Comparison of ENCODE assay signal across 16 cellular contexts in genomic region chr3:194585880-194586281, GRCh38. TPM values are rescaled to one million over a fixed set of nuclear protein-coding genes. Genes with fewer than 3 reads are reported as not detected.
DNase-seq lines count a peak whose midpoint lies in the region; ATAC-seq and TF ChIP-seq lines count a peak whose summit lies in the region.
"Had no signal": no experiment of that assay in that cellular context is flagged by ENCODE, and none has a peak within 500 bp of the region (broad histone marks: within the 10 kb centered on the region; RNA-seq: fewer than 3 reads in every experiment).

No MANE protein-coding gene starts in this region.

- no peak for ATAC-seq in naive B cell (ENCODE audit: low read depth in 2 of 2)
- ATAC-seq in thoracic aorta (ENCODE audit: insufficient number of reproducible peaks, low FRiP score, low read depth) = no peak
- ATAC-seq in GM21515 (IDR thresholded peaks at IDR 0.05; ENCODE audit: unreplicated experiment) = no peak
- ATAC-seq: heart left ventricle had no signal

- H3K36me3 Mint-ChIP-seq in activated naive CD8-positive, alpha-beta T cell = peaks cover 6% of the 10 kb centered on the region
- peaks cover 29% of the 10 kb centered on the region for H3K36me3 Mint-ChIP-seq in activated naive CD8-positive, alpha-beta T cell treated with anti-CD3 and anti-CD28 coated beads for 36 hours
- H3K36me3 Mint-ChIP-seq in naive B cell = no peaks in the 10 kb centered on the region

- H3K4me1 Mint-ChIP-seq in activated naive CD8-positive, alpha-beta T cell (ENCODE audit: low read depth) = peaks cover 18% of the 10 kb centered on the region
- peaks cover 12% of the 10 kb centered on the region for H3K4me1 Mint-ChIP-seq in activated naive CD8-positive, alpha-beta T cell treated with anti-CD3 and anti-CD28 coated beads for 36 hours
- peaks cover 9 to 21% (median 16%) of the 10 kb centered on the region in 3 donors for H3K4me1 Mint-ChIP-seq in naive B cell

- no peaks in the 10 kb centered on the region for H3K27me3 ChIP-seq in thoracic aorta (replicated peaks; ENCODE audit: insufficient read depth)
- H3K27me3 ChIP-seq: colonic mucosa, heart left ventricle, testis had no signal

- no peaks in the 10 kb centered on the region for H3K9me3 ChIP-seq in thoracic aorta
- H3K9me3 ChIP-seq: colonic mucosa, heart left ventricle, testis had no signal

- no peaks in the 10 kb centered on the region for H3K27me3 Mint-ChIP-seq in activated naive CD8-positive, alpha-beta T cell
- H3K27me3 Mint-ChIP-seq in activated naive CD8-positive, alpha-beta T cell treated with anti-CD3 and anti-CD28 coated beads for 36 hours = no peaks in the 10 kb centered on the region
- no peaks in the 10 kb centered on the region for H3K27me3 Mint-ChIP-seq in naive B cell

- H3K36me3 ChIP-seq in thoracic aorta = no peaks in the 10 kb centered on the region
- H3K36me3 ChIP-seq: colonic mucosa had no signal

- peak overlapping the region; percentile 11 for H3K27ac Mint-ChIP-seq in activated naive CD8-positive, alpha-beta T cell
- H3K27ac Mint-ChIP-seq in activated naive CD8-positive, alpha-beta T cell treated with anti-CD3 and anti-CD28 coated beads for 36 hours = no peak overlapping the region
- H3K27ac Mint-ChIP-seq in naive B cell = peak overlapping the region in 2 of 6 donors; percentile 38 to 90

- H3K9me3 Mint-ChIP-seq in activated naive CD8-positive, alpha-beta T cell (ENCODE audit: low read depth) = peaks cover 10% of the 10 kb centered on the region
- peaks cover 13% of the 10 kb centered on the region for H3K9me3 Mint-ChIP-seq in activated naive CD8-positive, alpha-beta T cell treated with anti-CD3 and anti-CD28 coated beads for 36 hours
- H3K9me3 Mint-ChIP-seq in naive B cell = peaks cover 0 to 9% (median 7%) of the 10 kb centered on the region in 7 donors

- no peak for DNase-seq in activated naive CD8-positive, alpha-beta T cell treated with anti-CD3 and anti-CD28 coated beads for 36 hours
- DNase-seq in naive B cell = no peak
- DNase-seq in thoracic aorta (ENCODE audit: low spot score) = no peak
- DNase-seq in NCI-H69 (lab: John Stamatoyannopoulos, UW) = no peak
- no peak for DNase-seq in NCI-H2107 (lab: John Stamatoyannopoulos, UW)
- DNase-seq: Calu3, colonic mucosa, erythroblast, heart left ventricle, NCI-H2029, NCI-H748 treated with DMSO at 0.1 percent for 48 hours, SW 1271, testis had no signal

- no peak overlapping the region for H3K4me3 ChIP-seq in thoracic aorta
- H3K4me3 ChIP-seq: colonic mucosa, heart left ventricle, testis had no signal

- H3K27ac ChIP-seq in angular gyrus (ENCODE audit: low read depth, low read length) = peak overlapping the region; percentile 62
- peak overlapping the region; percentile 22 to 82 for H3K27ac ChIP-seq in thoracic aorta
- H3K27ac ChIP-seq: colonic mucosa, testis had no signal

- peaks cover 15 to 34% of the 10 kb centered on the region in 2 donors for H3K4me1 ChIP-seq in thoracic aorta (ENCODE audit: control insufficient read depth in 1 of 2, low read depth in 2 of 2)
- H3K4me1 ChIP-seq: colonic mucosa had no signal

- peak overlapping the region; percentile 28 for H3K4me3 Mint-ChIP-seq in activated naive CD8-positive, alpha-beta T cell
- no peak overlapping the region for H3K4me3 Mint-ChIP-seq in activated naive CD8-positive, alpha-beta T cell treated with anti-CD3 and anti-CD28 coated beads for 36 hours
- peak overlapping the region in 5 of 8 donors; percentile 10 to 95 (median 68) for H3K4me3 Mint-ChIP-seq in naive B cell

- TF ChIP-seq CTCF in thoracic aorta (IDR thresholded peaks at IDR 0.05) = no peak

RNA-seq across cellular contexts. Expression of gene TMEM44, which starts 47.3 kb away (rescaled TPM):
- 1 to 10 TPM; 3.0 to 4.4 TPM for total RNA-seq in activated naive CD8-positive, alpha-beta T cell treated with anti-CD3 and anti-CD28 coated beads for 36 hours
- 1 to 10 TPM in 2 of 6 donors, under 1 TPM in 3, not detected in 1; 0.60 to 2.4 (median 0.94) TPM for polyA plus RNA-seq in naive B cell (ENCODE audit: low read depth in 6 of 6)
- 10 to 100 TPM; 11.0 to 11.5 TPM for total RNA-seq in thoracic aorta
